Comparison of ENCODE assay signal across 1 cellular context in the genomic region with DNA sequence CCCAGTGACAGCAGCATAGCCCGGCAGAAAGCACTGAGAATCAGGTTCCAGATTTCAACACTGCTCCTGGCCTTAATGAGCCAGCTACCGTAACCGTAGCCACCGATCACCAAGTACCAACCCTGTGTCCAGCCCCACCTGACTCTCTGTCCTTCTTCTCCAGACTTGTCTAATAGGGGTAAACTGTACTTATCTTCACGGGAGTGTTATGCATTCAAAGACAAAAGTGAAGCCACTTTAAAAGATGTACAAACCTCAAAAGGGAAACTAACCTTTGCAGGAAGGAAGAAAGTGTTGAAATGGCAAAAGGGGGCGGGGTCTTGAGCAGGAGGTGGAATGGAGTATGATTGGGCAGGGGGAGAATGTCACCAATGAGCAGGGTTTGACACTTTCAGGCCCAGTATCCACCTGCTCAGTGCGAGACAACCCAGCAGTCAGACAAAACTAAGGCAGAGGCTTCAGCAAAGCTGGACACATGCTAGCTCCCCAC.
TF ChIP-seq lines count a peak whose summit lies in the region.

No MANE protein-coding gene starts in this region.

TF ChIP-seq in GM12878, 131 proteins besides CTCF, POLR2A, EP300 and RAD21 (continued from another document):
- TF ChIP-seq, protein P1, sequence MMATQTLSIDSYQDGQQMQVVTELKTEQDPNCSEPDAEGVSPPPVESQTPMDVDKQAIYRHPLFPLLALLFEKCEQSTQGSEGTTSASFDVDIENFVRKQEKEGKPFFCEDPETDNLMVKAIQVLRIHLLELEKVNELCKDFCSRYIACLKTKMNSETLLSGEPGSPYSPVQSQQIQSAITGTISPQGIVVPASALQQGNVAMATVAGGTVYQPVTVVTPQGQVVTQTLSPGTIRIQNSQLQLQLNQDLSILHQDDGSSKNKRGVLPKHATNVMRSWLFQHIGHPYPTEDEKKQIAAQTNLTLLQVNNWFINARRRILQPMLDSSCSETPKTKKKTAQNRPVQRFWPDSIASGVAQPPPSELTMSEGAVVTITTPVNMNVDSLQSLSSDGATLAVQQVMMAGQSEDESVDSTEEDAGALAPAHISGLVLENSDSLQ (IDR thresholded peaks at IDR 0.05): peak; percentile 33; the same call in 1 of the 2 replicates
- TF ChIP-seq RB1 (IDR thresholded peaks at IDR 0.05; ENCODE audit: borderline replicate concordance) (no peak), RFX5 (IDR thresholded peaks at IDR 0.05; ENCODE audit: low read depth, low read length) (0 out of 2 replicates have a peak, but pooled peaks have one; percentile 51), ETV6 (conservative IDR thresholded peaks at IDR 0.05 in 1 of 2, IDR thresholded peaks at IDR 0.05 in 1 of 2; ENCODE audit: borderline replicate concordance in 1 of 2, low read depth in 1 of 2) (no peak), TAF1 (IDR thresholded peaks at IDR 0.05; ENCODE audit: borderline replicate concordance, low read depth, low read length) (no peak), BHLHE40 (IDR thresholded peaks at IDR 0.05; ENCODE audit: borderline replicate concordance in 1 of 2, low read depth in 2 of 2, low read length in 1 of 2) (no peak), CBFB (IDR thresholded peaks at IDR 0.05; ENCODE audit: low read depth) (no peak), YBX1 (IDR thresholded peaks at IDR 0.05) (no peak), GATAD2B (conservative IDR thresholded peaks at IDR 0.05; ENCODE audit: low read depth) (no peak), SRF (IDR thresholded peaks at IDR 0.05; ENCODE audit: low read depth in 2 of 2, low read length in 2 of 2) (peak in 1 of 2 experiments; percentile 71; a peak in 2 of 4 replicates), NR2C2 (IDR thresholded peaks at IDR 0.05; ENCODE audit: borderline replicate concordance, control insufficient read depth, insufficient read length, low read depth) (no peak)
- TF ChIP-seq, protein P2, sequence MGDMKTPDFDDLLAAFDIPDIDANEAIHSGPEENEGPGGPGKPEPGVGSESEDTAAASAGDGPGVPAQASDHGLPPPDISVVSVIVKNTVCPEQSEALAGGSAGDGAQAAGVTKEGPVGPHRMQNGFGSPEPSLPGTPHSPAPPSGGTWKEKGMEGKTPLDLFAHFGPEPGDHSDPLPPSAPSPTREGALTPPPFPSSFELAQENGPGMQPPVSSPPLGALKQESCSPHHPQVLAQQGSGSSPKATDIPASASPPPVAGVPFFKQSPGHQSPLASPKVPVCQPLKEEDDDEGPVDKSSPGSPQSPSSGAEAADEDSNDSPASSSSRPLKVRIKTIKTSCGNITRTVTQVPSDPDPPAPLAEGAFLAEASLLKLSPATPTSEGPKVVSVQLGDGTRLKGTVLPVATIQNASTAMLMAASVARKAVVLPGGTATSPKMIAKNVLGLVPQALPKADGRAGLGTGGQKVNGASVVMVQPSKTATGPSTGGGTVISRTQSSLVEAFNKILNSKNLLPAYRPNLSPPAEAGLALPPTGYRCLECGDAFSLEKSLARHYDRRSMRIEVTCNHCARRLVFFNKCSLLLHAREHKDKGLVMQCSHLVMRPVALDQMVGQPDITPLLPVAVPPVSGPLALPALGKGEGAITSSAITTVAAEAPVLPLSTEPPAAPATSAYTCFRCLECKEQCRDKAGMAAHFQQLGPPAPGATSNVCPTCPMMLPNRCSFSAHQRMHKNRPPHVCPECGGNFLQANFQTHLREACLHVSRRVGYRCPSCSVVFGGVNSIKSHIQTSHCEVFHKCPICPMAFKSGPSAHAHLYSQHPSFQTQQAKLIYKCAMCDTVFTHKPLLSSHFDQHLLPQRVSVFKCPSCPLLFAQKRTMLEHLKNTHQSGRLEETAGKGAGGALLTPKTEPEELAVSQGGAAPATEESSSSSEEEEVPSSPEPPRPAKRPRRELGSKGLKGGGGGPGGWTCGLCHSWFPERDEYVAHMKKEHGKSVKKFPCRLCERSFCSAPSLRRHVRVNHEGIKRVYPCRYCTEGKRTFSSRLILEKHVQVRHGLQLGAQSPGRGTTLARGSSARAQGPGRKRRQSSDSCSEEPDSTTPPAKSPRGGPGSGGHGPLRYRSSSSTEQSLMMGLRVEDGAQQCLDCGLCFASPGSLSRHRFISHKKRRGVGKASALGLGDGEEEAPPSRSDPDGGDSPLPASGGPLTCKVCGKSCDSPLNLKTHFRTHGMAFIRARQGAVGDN (IDR thresholded peaks at IDR 0.05): peak; percentile 53
